Comparison of ENCODE assay signal across 13 cellular contexts in genomic region chr6:132961122-132961521, GRCh38.
DNase-seq lines count a peak whose midpoint lies in the region; TF ChIP-seq lines count a peak whose summit lies in the region.
"Had no signal": no experiment of that assay in that cellular context is flagged by ENCODE, and none has a peak within 500 bp of the region (broad histone marks: within the 10 kb centered on the region; RNA-seq: fewer than 3 reads in every experiment).

No MANE protein-coding gene starts in this region.

- TF ChIP-seq CTCF in cardiac fibroblast (IDR thresholded peaks at IDR 0.05; ENCODE audit: low read depth, low read length) (no peak), osteoblast (IDR thresholded peaks at IDR 0.05; ENCODE audit: extremely low read depth, low read depth, low read length) (no peak), vagina (IDR thresholded peaks at IDR 0.05) (no peak)

- H2AFZ ChIP-seq in osteoblast (ENCODE audit: low read length) = no peak overlapping the region

- H3K27ac ChIP-seq in BLaER1 treated with 17β-estradiol and CSF1 and Interleukin-3, amounts not matched to agents 10 nM and 100 nM = no peak overlapping the region
- H3K27ac ChIP-seq in osteoblast (ENCODE audit: low read depth, low read length) (no peak overlapping the region), vagina (no peak overlapping the region)
- H3K27ac ChIP-seq: pancreas had no signal

- peaks cover 5 to 22% (median 12%) of the 10 kb centered on the region in 10 experiments; a peak in 17 of 20 replicates for H3K4me1 ChIP-seq in BLaER1 treated with 17β-estradiol and CSF1 and Interleukin-3, amounts not matched to agents 10 nM and 100 nM
- H3K4me1 ChIP-seq in osteoblast (ENCODE audit: insufficient read depth, low read length) (peaks cover 9% of the 10 kb centered on the region), vagina (no peaks in the 10 kb centered on the region)

- H3K9me3 ChIP-seq in BLaER1 treated with 17β-estradiol and CSF1 and Interleukin-3, amounts not matched to agents 10 nM and 100 nM (replicated peaks in 1 of 11) = no peaks in the 10 kb centered on the region
- H3K9me3 ChIP-seq in osteoblast (ENCODE audit: low read depth, low read length) (no peaks in the 10 kb centered on the region), vagina (no peaks in the 10 kb centered on the region)
- H3K9me3 ChIP-seq: pancreas had no signal

- H3K27me3 ChIP-seq in BLaER1 treated with 17β-estradiol and CSF1 and Interleukin-3, amounts not matched to agents 10 nM and 100 nM = no peaks in the 10 kb centered on the region
- peaks cover 39% of the 10 kb centered on the region for H3K27me3 ChIP-seq in osteoblast (ENCODE audit: insufficient read depth, low read length)
- no peaks in the 10 kb centered on the region for H3K27me3 ChIP-seq in vagina

- intact Hi-C loops in vagina (cut with DNase I) = loop anchor here (10.0 kb wide), 1 partner anchor 554 kb away; no protein-coding TSS in a partner anchor

- DNase-seq in NCI-H2196 treated with DMSO at 0.1 percent for 48 hours (lab: John Stamatoyannopoulos, UW; ENCODE audit: unreplicated experiment) (peak; percentile 50), cardiac fibroblast (ENCODE audit: low read depth in 2 of 2) (peak; percentile 50 to 75), osteoblast (ENCODE audit: insufficient read length, low spot score, missing footprints) (peak; percentile 25), vagina (ENCODE audit: extremely low spot score in 2 of 2) (no peak), DMS153 treated with DMSO at 0.1 percent for 48 hours (lab: John Stamatoyannopoulos, UW; ENCODE audit: unreplicated experiment) (no peak)
- DNase-seq in activated effector memory CD4-positive, alpha-beta T cell treated with anti-CD3 and anti-CD28 coated beads, Interleukin-2, amount 50 U/mL, for 16 hours = no peak
- DNase-seq in activated CD4-positive, alpha-beta T cell treated with anti-CD3 and anti-CD28 coated beads, Interleukin-2, amount 50 U/mL, for 1 hour = no peak
- DNase-seq: CD4-positive, alpha-beta T cell; effector memory CD8-positive, alpha-beta T cell; pancreas; stimulated activated CD4-positive, alpha-beta T cell treated with anti-CD3 and anti-CD28 coated beads, Interleukin-1b, Interleukin-23, amount 100 ng/mL, for 48 hours; stimulated activated naive B cell treated with anti-CD40 and anti-IgM and Interleukin-4, amounts not matched to agents 10 μg/mL and 1 μg/mL and 100 μg/mL, for 72 hours had no signal

- TF ChIP-seq POLR2A in vagina (IDR thresholded peaks at IDR 0.05) = no peak

- no peaks in the 10 kb centered on the region for H3K36me3 ChIP-seq in BLaER1 treated with 17β-estradiol and CSF1 and Interleukin-3, amounts not matched to agents 10 nM and 100 nM
- no peaks in the 10 kb centered on the region for H3K36me3 ChIP-seq in osteoblast (ENCODE audit: insufficient read depth, low read length)
- H3K36me3 ChIP-seq in vagina = no peaks in the 10 kb centered on the region
- H3K36me3 ChIP-seq: pancreas had no signal

- H3K4me2 ChIP-seq in BLaER1 treated with 17β-estradiol and CSF1 and Interleukin-3, amounts not matched to agents 10 nM and 100 nM = peak overlapping the region in 8 of 11 experiments; percentile 4 to 55 (median 34); a peak in 10 of 22 replicates
- H3K4me2 ChIP-seq in osteoblast (ENCODE audit: insufficient read depth, low read length) = peak overlapping the region; percentile 1

- H3K9ac ChIP-seq in BLaER1 treated with 17β-estradiol and CSF1 and Interleukin-3, amounts not matched to agents 10 nM and 100 nM = no peak overlapping the region

- H3K4me3 ChIP-seq in BLaER1 treated with 17β-estradiol and CSF1 and Interleukin-3, amounts not matched to agents 10 nM and 100 nM = no peak overlapping the region
- H3K4me3 ChIP-seq in cardiac fibroblast (replicated peaks in 1 of 2; ENCODE audit: low read depth in 2 of 2, low read length in 2 of 2) (no peak overlapping the region), osteoblast (ENCODE audit: insufficient read depth, low read length) (no peak overlapping the region), vagina (no peak overlapping the region)
- H3K4me3 ChIP-seq: pancreas had no signal

- no peaks in the 10 kb centered on the region for H3K79me2 ChIP-seq in osteoblast (ENCODE audit: insufficient read depth, low read length)

- H4K20me1 ChIP-seq in BLaER1 treated with 17β-estradiol and CSF1 and Interleukin-3, amounts not matched to agents 10 nM and 100 nM = no peaks in the 10 kb centered on the region
- H4K20me1 ChIP-seq in osteoblast (ENCODE audit: insufficient read depth, low read length) = no peaks in the 10 kb centered on the region

Comparison
In these comparisons a context has a peak if more than half of its experiments do, and no peak if none do; other contexts are left out.
1. DNase-seq: peak in NCI-H2196 treated with DMSO at 0.1 percent for 48 hours (single experiment), cardiac fibroblast (2 of 2) and osteoblast (single experiment); none in vagina (0 of 2), activated effector memory CD4-positive, alpha-beta T cell treated with anti-CD3 and anti-CD28 coated beads, Interleukin-2, amount 50 U/mL, for 16 hours (single experiment), DMS153 treated with DMSO at 0.1 percent for 48 hours (single experiment) and activated CD4-positive, alpha-beta T cell treated with anti-CD3 and anti-CD28 coated beads, Interleukin-2, amount 50 U/mL, for 1 hour (single experiment).